8 cellular contexts compared by ENCODE assay signal in genomic region chrX:65644621-65645287, GRCh38. TPM values are rescaled to one million over a fixed set of nuclear protein-coding genes. Genes with fewer than 3 reads are reported as not detected.
DNase-seq lines count a peak whose midpoint lies in the region; ATAC-seq and TF ChIP-seq lines count a peak whose summit lies in the region.

No MANE protein-coding gene starts in this region.

- TF ChIP-seq POLR2A in esophagus muscularis mucosa (IDR thresholded peaks at IDR 0.05; ENCODE audit: low read depth), result no peak

- H3K27ac Mint-ChIP-seq in neural progenitor cell, result peak overlapping the region; percentile 12

- DNase-seq in Daoy (ENCODE audit: low read depth), result peak; percentile 87
- no peak for DNase-seq in Panc1 (ENCODE audit: low read depth, low spot score)
- no peak for DNase-seq in esophagus muscularis mucosa (ENCODE audit: extremely low spot score)
- DNase-seq in neural progenitor cell (ENCODE audit: low spot score), result no peak
- DNase-seq in NCI-H345 (lab: John Stamatoyannopoulos, UW), result no peak
- DNase-seq in NOMO-1 treated with DMSO at 0.1 percent for 48 hours (lab: John Stamatoyannopoulos, UW; ENCODE audit: unreplicated experiment), result no peak

- H3K27me3 ChIP-seq in Panc1 (ENCODE audit: control insufficient read depth, insufficient read depth, low read length) (no peaks in the 10 kb centered on the region), esophagus muscularis mucosa (no peaks in the 10 kb centered on the region), neural progenitor cell (no peaks in the 10 kb centered on the region)

- H3K4me3 ChIP-seq in Panc1 (ENCODE audit: low read depth in 2 of 2, low read length in 2 of 2) (no peak overlapping the region), esophagus muscularis mucosa (no peak overlapping the region), neural progenitor cell (no peak overlapping the region)

- CTCF ChIA-PET in Panc1 (lab: Charles Lee), result no interaction called here

- BruUV-seq in Panc1 (replicated peaks; lab: Mats Ljungman, UMichigan), result no TSS peak

- no peaks in the 10 kb centered on the region for H3F3A ChIP-seq in neural progenitor cell (ENCODE audit: low read depth)

- peaks cover 3% of the 10 kb centered on the region for H3K27me3 Mint-ChIP-seq in neural progenitor cell (ENCODE audit: insufficient read depth, low read depth)

- H2AFZ ChIP-seq in neural progenitor cell (replicated peaks), result no peak overlapping the region

- ATAC-seq in Panc1, result peak; percentile 97
- no peak for ATAC-seq in HG03139 (IDR thresholded peaks at IDR 0.05; ENCODE audit: unreplicated experiment)
- ATAC-seq in HG03045 (IDR thresholded peaks at IDR 0.05; ENCODE audit: unreplicated experiment), result no peak

- H3K9ac ChIP-seq in neural progenitor cell, result no peak overlapping the region

- H3K79me2 ChIP-seq in neural progenitor cell (ENCODE audit: low read depth), result no peaks in the 10 kb centered on the region

- no peak overlapping the region for H3K4me3 Mint-ChIP-seq in neural progenitor cell

- H3K36me3 ChIP-seq in Panc1 (ENCODE audit: control insufficient read depth, insufficient read depth, low read length) (no peaks in the 10 kb centered on the region), esophagus muscularis mucosa (no peaks in the 10 kb centered on the region), neural progenitor cell (no peaks in the 10 kb centered on the region)

- no peaks in the 10 kb centered on the region for H3K4me1 Mint-ChIP-seq in neural progenitor cell

- no peaks in the 10 kb centered on the region for H4K20me1 ChIP-seq in neural progenitor cell (ENCODE audit: low read depth)

- no peak for TF ChIP-seq EP300 in esophagus muscularis mucosa (IDR thresholded peaks at IDR 0.05)

- POLR2A ChIA-PET in Panc1 (lab: Charles Lee), result no interaction called here

- in situ Hi-C loops in Panc1 (cut with HindIII; ENCODE audit: low pct_unique_long_range_greater_than_20kb, low sequenced_read_pairs), result no loop called here

- peaks cover 4% of the 10 kb centered on the region for H3K4me1 ChIP-seq in Panc1 (ENCODE audit: control insufficient read depth, insufficient read depth, low read length)
- peaks cover 29 to 35% (median 32%) of the 10 kb centered on the region in 4 donors for H3K4me1 ChIP-seq in esophagus muscularis mucosa
- H3K4me1 ChIP-seq in neural progenitor cell, result no peaks in the 10 kb centered on the region

- peaks cover 2% of the 10 kb centered on the region for H3K9me3 Mint-ChIP-seq in neural progenitor cell

- H3K4me2 ChIP-seq in neural progenitor cell, result no peak overlapping the region

- WGBS in esophagus muscularis mucosa, result 33% methylated on average over 1 of the region's 1 CpG

- no peak overlapping the region; the same call in 1 of the 2 replicates for H3K27ac ChIP-seq in Panc1 (ENCODE audit: low read length)
- H3K27ac ChIP-seq in esophagus muscularis mucosa (replicated peaks in 1 of 4), result peak overlapping the region; percentile 67 to 75 (median 71)
- H3K27ac ChIP-seq in neural progenitor cell, result no peak overlapping the region

- H3K9me3 ChIP-seq in Panc1 (ENCODE audit: control insufficient read depth, insufficient read depth, low read depth, low read length) (no peaks in the 10 kb centered on the region), esophagus muscularis mucosa (no peaks in the 10 kb centered on the region), neural progenitor cell (ENCODE audit: low read depth) (no peaks in the 10 kb centered on the region)

- H3K36me3 Mint-ChIP-seq in neural progenitor cell, result no peaks in the 10 kb centered on the region

- no peak for TF ChIP-seq CTCF in Panc1 (IDR thresholded peaks at IDR 0.05)
- TF ChIP-seq CTCF in esophagus muscularis mucosa (IDR thresholded peaks at IDR 0.05), result no peak
- TF ChIP-seq CTCF in neural progenitor cell (IDR thresholded peaks at IDR 0.05), result no peak

- intact Hi-C loops in Panc1 (cut with micrococcal nuclease; ENCODE audit: unreplicated experiment), result no loop called here
- intact Hi-C loops in esophagus muscularis mucosa (cut with DNase I), result loop anchor here (2.0 kb wide), 1 partner anchor 50 kb away; no protein-coding TSS in a partner anchor

RNA-seq across cellular contexts. Expression of gene MSN, which starts 22.7 kb away (rescaled TPM):
- 300 and 316 TPM in 2 replicates for total RNA-seq in Daoy (2014; rRNA removed; shearing (Covaris generic))
- total RNA-seq in Panc1 (2021; ENCODE audit: unreplicated experiment), result 185 TPM
- polyA plus RNA-seq in Panc1 (2012; ENCODE audit: insufficient read length), result 166 TPM
- total RNA-seq in esophagus muscularis mucosa, result 100 to 1,000 TPM; 206 to 311 (median 290) TPM
- total RNA-seq in neural progenitor cell (ENCODE audit: low replicate concordance), result 97.4 and 131 TPM in 2 replicates

Comparison
In these comparisons a context has a peak if more than half of its experiments do, and no peak if none do; other contexts are left out.
1. H3K27ac ChIP-seq: peak in esophagus muscularis mucosa (4 of 4); none in Panc1 (single experiment) and neural progenitor cell (single experiment).